ENCODE assay signal across 15 cellular contexts in genomic region chr7:16484453-16485158, GRCh38. TPM values are rescaled to one million over a fixed set of nuclear protein-coding genes. Genes with fewer than 3 reads are reported as not detected.
DNase-seq lines count a peak whose midpoint lies in the region; ATAC-seq, FAIRE-seq and TF ChIP-seq lines count a peak whose summit lies in the region.
"Had no signal": no experiment of that assay in that cellular context is flagged by ENCODE, and none has a peak within 500 bp of the region (broad histone marks: within the 10 kb centered on the region; RNA-seq: fewer than 3 reads in every experiment).

No MANE protein-coding gene starts in this region.

- peak overlapping the region; percentile 19 for H3K4me2 ChIP-seq in HepG2 (ENCODE audit: low read depth, low read length)
- H3K4me2 ChIP-seq: KMS-11 had no signal

- TF ChIP-seq CTCF in HepG2 (CRISPR knock-in tag; IDR thresholded peaks at IDR 0.05) (no peak), right lobe of liver (IDR thresholded peaks at IDR 0.05) (no peak), GM10248 (IDR thresholded peaks at IDR 0.05; ENCODE audit: control extremely low read depth, extremely low read depth, low read depth, missing control alignments) (no peak), WERI-Rb-1 (IDR thresholded peaks at IDR 0.05; ENCODE audit: low read depth, low read length) (no peak)

- no TSS peak for BruUV-seq in HepG2 (replicated peaks; lab: Mats Ljungman, UMichigan)

- H3K36me3 ChIP-seq in HepG2 (replicated peaks in 1 of 2; ENCODE audit: control insufficient read depth in 1 of 2, insufficient read depth in 2 of 2, low read length in 2 of 2) (no peaks in the 10 kb centered on the region), right lobe of liver (no peaks in the 10 kb centered on the region), WERI-Rb-1 (no peaks in the 10 kb centered on the region)
- H3K36me3 ChIP-seq: left lung, transverse colon had no signal

- H2AFZ ChIP-seq in HepG2 (ENCODE audit: low read length), result no peak overlapping the region

- no peak overlapping the region for H3K4me3 ChIP-seq in HepG2 (replicated peaks in 1 of 3; ENCODE audit: insufficient read depth in 1 of 3, low read depth in 2 of 3, low read length in 3 of 3)
- H3K4me3 ChIP-seq in right lobe of liver, result no peak overlapping the region
- H3K4me3 ChIP-seq in WERI-Rb-1 (ENCODE audit: low read depth, low read length), result no peak overlapping the region
- H3K4me3 ChIP-seq: left lung, transverse colon had no signal

- intact Hi-C loops in HepG2 (cut with micrococcal nuclease; ENCODE audit: unreplicated experiment), result no loop called here
- intact Hi-C loops in right lobe of liver (cut with DNase I), result no loop called here

- no peaks in the 10 kb centered on the region for H3K27me3 ChIP-seq in HepG2 (ENCODE audit: control insufficient read depth in 1 of 2, insufficient read depth in 2 of 2, low read length in 2 of 2)
- no peaks in the 10 kb centered on the region for H3K27me3 ChIP-seq in right lobe of liver
- no peaks in the 10 kb centered on the region for H3K27me3 ChIP-seq in WERI-Rb-1 (ENCODE audit: insufficient read depth, low read depth, severe bottlenecking)
- H3K27me3 ChIP-seq: left lung, transverse colon had no signal

- H3K9ac ChIP-seq in HepG2 (ENCODE audit: insufficient read depth, low read depth, low read length), result no peak overlapping the region
- H3K9ac ChIP-seq: KMS-11 had no signal

- POLR2A ChIA-PET in HepG2 (lab: Yijun Ruan, JAX), result no interaction called here
- POLR2A ChIA-PET in GM10248 (lab: Yijun Ruan, JAX), result no interaction called here

- ATAC-seq in HepG2 (peak; percentile 74), right lobe of liver (no peak), HG03039 (IDR thresholded peaks at IDR 0.05; ENCODE audit: unreplicated experiment) (no peak)
- ATAC-seq: left lung had no signal

- CTCF ChIA-PET in HepG2 (lab: Yijun Ruan, JAX; ENCODE audit: low intra/inter-chr PET ratio, low total read pairs), result no interaction called here
- CTCF ChIA-PET in GM10248 (lab: Yijun Ruan, JAX), result no interaction called here

- TF ChIP-seq POLR2A in HepG2 (IDR thresholded peaks at IDR 0.05; ENCODE audit: insufficient read depth in 1 of 2, low read depth in 2 of 2, low read length in 2 of 2) (no peak), right lobe of liver (IDR thresholded peaks at IDR 0.05) (no peak)

- H3K9me3 ChIP-seq in HepG2 (ENCODE audit: low read length) (no peaks in the 10 kb centered on the region), right lobe of liver (no peaks in the 10 kb centered on the region), WERI-Rb-1 (ENCODE audit: severe bottlenecking) (no peaks in the 10 kb centered on the region)
- H3K9me3 ChIP-seq: left lung, transverse colon had no signal

- TF ChIP-seq EP300 in HepG2 (IDR thresholded peaks at IDR 0.05; ENCODE audit: low read depth in 2 of 2, low read length in 2 of 2) (peak in 1 of 2 experiments; percentile 62; a peak in 1 of 4 replicates), HepG2 (CRISPR knock-in tag; IDR thresholded peaks at IDR 0.05; ENCODE audit: borderline replicate concordance) (no peak)

- no peak for FAIRE-seq in HepG2 (lab: Jason Lieb, UNC)

- TF ChIP-seq RAD21 in HepG2 (CRISPR knock-in tag; IDR thresholded peaks at IDR 0.05), result no peak

- H4K20me1 ChIP-seq in HepG2 (ENCODE audit: insufficient read depth, low read length), result no peaks in the 10 kb centered on the region

- in situ Hi-C loops in HepG2 (cut with HindIII; ENCODE audit: extremely low pct_ligation_motif_present, low pct_unique_long_range_greater_than_20kb), result no loop called here

- no peak overlapping the region for H3K27ac ChIP-seq in HepG2 (ENCODE audit: extremely low read length, insufficient read depth, low read length)
- no peak overlapping the region for H3K27ac ChIP-seq in right lobe of liver
- H3K27ac ChIP-seq in WERI-Rb-1, result no peak overlapping the region
- H3K27ac ChIP-seq: KMS-11, left lung had no signal

- no peaks in the 10 kb centered on the region for H3K79me2 ChIP-seq in HepG2 (ENCODE audit: insufficient read depth, low read length)

- DNase-seq in HepG2 (ENCODE audit: low spot score), result peak; percentile 76
- no peak for DNase-seq in right lobe of liver
- DNase-seq in SW 1271 (lab: John Stamatoyannopoulos, UW), result peak; percentile 49 to 94
- peak; percentile 12 for DNase-seq in glomerular visceral epithelial cell (ENCODE audit: extremely low spot score)
- no peak for DNase-seq in stimulated activated naive CD4-positive, alpha-beta T cell (lab: John Stamatoyannopoulos, UW)
- DNase-seq in GM10248 (ENCODE audit: extremely low spot score), result no peak
- no peak for DNase-seq in WERI-Rb-1
- DNase-seq: activated CD4-positive, alpha-beta T cell treated with anti-CD3 and anti-CD28 coated beads for 48 hours; activated naive CD4-positive, alpha-beta T cell treated with Interleukin-2 at 50 U/mL for 16 hours; effector memory CD4-positive, alpha-beta T cell; left lung; transverse colon had no signal

- H3K4me1 ChIP-seq in HepG2 (ENCODE audit: insufficient read depth, low read length) (peaks cover 16% of the 10 kb centered on the region), right lobe of liver (no peaks in the 10 kb centered on the region)
- H3K4me1 ChIP-seq: left lung had no signal

- 13% methylated on average over 4 of the region's 4 CpGs for WGBS in HepG2 (ENCODE audit: low lambda C conversion rate)
- 78% methylated on average over 4 of the region's 4 CpGs for WGBS in right lobe of liver (ENCODE audit: insufficient coverage, low coverage, low lambda C conversion rate, missing lambda C conversion rate)

TF ChIP-seq in HepG2, 621 proteins besides CTCF, POLR2A, EP300 and RAD21 (continues in another document):
- TF ChIP-seq SIX1 (CRISPR knock-in tag; IDR thresholded peaks at IDR 0.05; ENCODE audit: borderline replicate concordance), result peak; percentile 97
- TF ChIP-seq SPEN (CRISPR knock-in tag; IDR thresholded peaks at IDR 0.05; ENCODE audit: low read depth), result no peak

RNA-seq across cellular contexts. Expression of gene SOSTDC1, which starts 19.1 kb away (rescaled TPM):
- total RNA-seq in HepG2 (2016; rRNA removed; fragmentation: Illumina TruSeq; extraction: Trizol), result not detected in 2 replicates
- not detected in 2 replicates for total RNA-seq in HepG2 (2016; cell fraction: cytosol; rRNA removed; fragmentation: Illumina TruSeq; extraction: Trizol; ENCODE audit: low read depth)
- not detected in 2 replicates for total RNA-seq in HepG2 (2016; cell fraction: insoluble cytoplasmic fraction; rRNA removed; fragmentation: Illumina TruSeq; extraction: Trizol)
- total RNA-seq in HepG2 (2016; cell fraction: membrane; rRNA removed; fragmentation: Illumina TruSeq; extraction: Trizol), result not detected in 2 replicates
- total RNA-seq in HepG2 (2016; cell fraction: nucleus; rRNA removed; fragmentation: Illumina TruSeq; extraction: Trizol), result not detected in 2 replicates
- polyA plus RNA-seq in HepG2 (2011; rRNA removed), result not detected in 2 replicates
- polyA plus RNA-seq in HepG2 (2011; cell fraction: cytosol; rRNA removed), result not detected in 2 replicates
- polyA plus RNA-seq in HepG2 (2011; cell fraction: nucleus; rRNA removed), result not detected in 2 replicates
- not detected in 2 replicates for polyA plus RNA-seq in HepG2 (2012)
- polyA plus RNA-seq in HepG2 (2016; cell fraction: cytosol; fragmentation: Illumina TruSeq; extraction: Trizol; ENCODE audit: low read depth), result not detected in 2 replicates
- not detected in 2 replicates for polyA plus RNA-seq in HepG2 (2016; cell fraction: insoluble cytoplasmic fraction; fragmentation: Illumina TruSeq; extraction: Trizol; ENCODE audit: low read depth)
- polyA plus RNA-seq in HepG2 (2016; cell fraction: membrane; fragmentation: Illumina TruSeq; extraction: Trizol; ENCODE audit: low read depth), result not detected in 2 replicates
- polyA plus RNA-seq in HepG2 (2016; cell fraction: nucleus; fragmentation: Illumina TruSeq; extraction: Trizol; ENCODE audit: insufficient read depth, low read depth), result not detected in 2 replicates
- polyA minus RNA-seq in HepG2 (2011; rRNA and poly(A)+ RNA removed; ENCODE audit: low replicate concordance), result not detected in 2 replicates
- not detected in 2 replicates for polyA minus RNA-seq in HepG2 (2011; cell fraction: cytosol; rRNA and poly(A)+ RNA removed)
- not detected in 2 replicates for polyA minus RNA-seq in HepG2 (2011; cell fraction: nucleus; rRNA and poly(A)+ RNA removed)
- total RNA-seq in right lobe of liver, result not detected
- total RNA-seq: posterior vena cava had no signal

RNA-seq across cellular contexts. Expression of gene LRRC72, which starts 42.0 kb away (rescaled TPM):
- total RNA-seq in HepG2 (2016; rRNA removed; fragmentation: Illumina TruSeq; extraction: Trizol) (not detected in 2 replicates), right lobe of liver (not detected)
- not detected in 2 replicates for total RNA-seq in HepG2 (2016; cell fraction: cytosol; rRNA removed; fragmentation: Illumina TruSeq; extraction: Trizol; ENCODE audit: low read depth)
- total RNA-seq in HepG2 (2016; cell fraction: insoluble cytoplasmic fraction; rRNA removed; fragmentation: Illumina TruSeq; extraction: Trizol), result not detected in 2 replicates
- total RNA-seq in HepG2 (2016; cell fraction: membrane; rRNA removed; fragmentation: Illumina TruSeq; extraction: Trizol), result not detected in 2 replicates
- total RNA-seq in HepG2 (2016; cell fraction: nucleus; rRNA removed; fragmentation: Illumina TruSeq; extraction: Trizol), result not detected in 2 replicates
- not detected in 2 replicates for polyA plus RNA-seq in HepG2 (2011; rRNA removed)
- not detected in 2 replicates for polyA plus RNA-seq in HepG2 (2011; cell fraction: cytosol; rRNA removed)
- polyA plus RNA-seq in HepG2 (2011; cell fraction: nucleus; rRNA removed), result not detected in 2 replicates
- polyA plus RNA-seq in HepG2 (2012), result not detected in 2 replicates
- polyA plus RNA-seq in HepG2 (2016; cell fraction: cytosol; fragmentation: Illumina TruSeq; extraction: Trizol; ENCODE audit: low read depth), result not detected in 2 replicates
- not detected in 2 replicates for polyA plus RNA-seq in HepG2 (2016; cell fraction: insoluble cytoplasmic fraction; fragmentation: Illumina TruSeq; extraction: Trizol; ENCODE audit: low read depth)
- polyA plus RNA-seq in HepG2 (2016; cell fraction: membrane; fragmentation: Illumina TruSeq; extraction: Trizol; ENCODE audit: low read depth), result not detected in 2 replicates
- polyA plus RNA-seq in HepG2 (2016; cell fraction: nucleus; fragmentation: Illumina TruSeq; extraction: Trizol; ENCODE audit: insufficient read depth, low read depth), result not detected in 2 replicates
- not detected in 2 replicates for polyA minus RNA-seq in HepG2 (2011; rRNA and poly(A)+ RNA removed; ENCODE audit: low replicate concordance)
- polyA minus RNA-seq in HepG2 (2011; cell fraction: cytosol; rRNA and poly(A)+ RNA removed), result not detected in 2 replicates
- polyA minus RNA-seq in HepG2 (2011; cell fraction: nucleus; rRNA and poly(A)+ RNA removed), result not detected in 2 replicates
- total RNA-seq: left lung, posterior vena cava, transverse colon had no signal

Comparison
In these comparisons a context has a peak if more than half of its experiments do, and no peak if none do; other contexts are left out.
1. DNase-seq: peak in HepG2 (single experiment), SW 1271 (2 of 2) and glomerular visceral epithelial cell (single experiment); none in right lobe of liver (0 of 3), stimulated activated naive CD4-positive, alpha-beta T cell (0 of 6), GM10248 (single experiment) and WERI-Rb-1 (single experiment).